ENCODE assay signal across 18 cellular contexts in genomic region chr5:74651710-74652109, GRCh38.
"Had no signal": no experiment of that assay in that cellular context is flagged by ENCODE, and none has a peak within 500 bp of the region (broad histone marks: within the 10 kb centered on the region; RNA-seq: fewer than 3 reads in every experiment).

No MANE protein-coding gene starts in this region.

- H3K4me3 ChIP-seq: hepatocyte, thoracic aorta had no signal

- H3K4me3 Mint-ChIP-seq: activated CD4-positive, alpha-beta T cell treated with anti-CD3 and anti-CD28 coated beads for 36 hours; activated CD8-positive, alpha-beta T cell treated with anti-CD3 and anti-CD28 coated beads for 36 hours; activated T-cell treated with anti-CD3 and anti-CD28 coated beads, Interleukin-2, amount 50 U/mL, for 4 hours; brain; effector memory CD8-positive, alpha-beta T cell; nephron progenitor cell; T-helper 17 cell had no signal

- H3K27ac ChIP-seq: hepatocyte, thoracic aorta had no signal

- H3K27ac Mint-ChIP-seq: activated CD4-positive, alpha-beta T cell treated with anti-CD3 and anti-CD28 coated beads for 36 hours; activated CD8-positive, alpha-beta T cell treated with anti-CD3 and anti-CD28 coated beads for 36 hours; activated naive CD4-positive, alpha-beta T cell treated with anti-CD3 and anti-CD28 coated beads, Interleukin-2, amount 50 U/mL, for 72 hours; brain; nephron progenitor cell; T-helper 17 cell had no signal

- DNase-seq: activated CD4-positive, alpha-beta T cell treated with anti-CD3 and anti-CD28 coated beads for 36 hours; activated CD8-positive, alpha-beta T cell treated with anti-CD3 and anti-CD28 coated beads for 36 hours; activated gamma-delta T cell; activated T-cell treated with anti-CD3 and anti-CD28 coated beads, Interleukin-2, amount 50 U/mL, for 4 hours; amniotic stem cell; dermis blood vessel endothelial cell; effector memory CD8-positive, alpha-beta T cell; kidney; nephron progenitor cell; occipital lobe; stimulated activated CD4-positive, alpha-beta T cell treated with anti-CD3 and anti-CD28 coated beads, Interleukin-12 subunit alpha, Interleukin-12 subunit beta, amount 100 ng/mL, for 4 hours; stimulated activated CD4-positive, alpha-beta T cell treated with anti-CD3 and anti-CD28 coated beads, Interleukin-2, amount 100 ng/mL, for 24 hours; T-helper 17 cell had no signal

- H3K27me3 Mint-ChIP-seq: brain had no signal

- H3K4me1 Mint-ChIP-seq: activated CD4-positive, alpha-beta T cell treated with anti-CD3 and anti-CD28 coated beads for 36 hours; T-helper 17 cell had no signal

- H3K27me3 ChIP-seq: hepatocyte had no signal

- H3K9me3 ChIP-seq: thoracic aorta had no signal

- H3K9me3 Mint-ChIP-seq: activated CD8-positive, alpha-beta T cell treated with anti-CD3 and anti-CD28 coated beads for 36 hours; activated naive CD4-positive, alpha-beta T cell treated with anti-CD3 and anti-CD28 coated beads, Interleukin-2, amount 50 U/mL, for 72 hours; activated T-cell treated with anti-CD3 and anti-CD28 coated beads, Interleukin-2, amount 50 U/mL, for 4 hours; effector memory CD8-positive, alpha-beta T cell; nephron progenitor cell had no signal

- H3K36me3 Mint-ChIP-seq: activated naive CD4-positive, alpha-beta T cell treated with anti-CD3 and anti-CD28 coated beads, Interleukin-2, amount 50 U/mL, for 72 hours; brain had no signal

- H3K4me2 ChIP-seq: hepatocyte had no signal

- ATAC-seq: activated CD4-positive, alpha-beta T cell treated with anti-CD3 and anti-CD28 coated beads for 36 hours; activated CD8-positive, alpha-beta T cell treated with anti-CD3 and anti-CD28 coated beads for 36 hours; activated naive CD4-positive, alpha-beta T cell treated with anti-CD3 and anti-CD28 coated beads, Interleukin-2, amount 50 U/mL, for 72 hours; activated T-cell treated with anti-CD3 and anti-CD28 coated beads, Interleukin-2, amount 50 U/mL, for 4 hours; effector memory CD8-positive, alpha-beta T cell; T-helper 17 cell had no signal

- H2AFZ ChIP-seq: hepatocyte had no signal

- H3K36me3 ChIP-seq: thoracic aorta had no signal

- FAIRE-seq: kidney, urothelium cell line had no signal

- H3K79me2 ChIP-seq: hepatocyte had no signal
